In the genomic region with DNA sequence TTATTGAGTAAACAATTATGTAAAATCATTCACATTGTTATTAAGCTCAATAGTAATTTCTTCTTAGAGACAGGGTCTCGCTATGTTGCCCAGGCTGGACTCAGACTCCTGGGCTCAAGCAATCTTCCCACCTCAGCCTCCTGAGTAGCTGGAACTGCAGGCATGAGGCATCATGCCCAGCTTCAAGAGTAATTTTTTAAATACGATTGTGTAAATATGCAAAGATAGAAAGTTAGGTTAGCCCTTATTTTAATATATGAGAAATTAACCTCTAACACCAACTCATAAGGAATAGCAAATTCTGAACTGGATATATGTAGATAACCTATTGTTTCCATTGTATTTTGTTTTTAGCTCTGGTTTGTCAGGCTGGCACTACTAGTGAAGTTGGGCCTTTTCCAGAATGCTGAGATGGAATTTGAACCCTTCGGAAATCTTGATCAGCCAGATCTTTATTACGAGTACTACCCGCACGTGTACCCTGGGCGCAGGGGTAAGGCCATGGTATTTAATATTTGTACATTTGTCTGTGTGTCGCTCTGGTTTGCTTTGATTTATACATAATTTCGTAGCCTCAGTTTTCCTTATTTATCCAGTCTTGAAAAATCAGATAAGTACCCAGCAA, we compare ENCODE assay signal across 1 cellular context.
TF ChIP-seq lines count a peak whose summit lies in the region.

No MANE protein-coding gene starts in this region.

TF ChIP-seq in H1, 55 proteins besides CTCF, POLR2A, EP300 and RAD21:
- no peak for TF ChIP-seq SIN3A (conservative IDR thresholded peaks at IDR 0.05 in 1 of 2, IDR thresholded peaks at IDR 0.05 in 1 of 2; ENCODE audit: low read depth in 1 of 2, low read length in 2 of 2)
- no peak for TF ChIP-seq FOSL1 (IDR thresholded peaks at IDR 0.05; ENCODE audit: insufficient read depth, low read depth, low read length)
- no peak for TF ChIP-seq ASH2L (IDR thresholded peaks at IDR 0.05; ENCODE audit: low read length)
- no peak for TF ChIP-seq CBX8 (IDR thresholded peaks at IDR 0.05; ENCODE audit: borderline replicate concordance, low read depth, low read length)
- TF ChIP-seq TBP (IDR thresholded peaks at IDR 0.05; ENCODE audit: low read depth, low read length), result no peak
- TF ChIP-seq CHD2 (IDR thresholded peaks at IDR 0.05; ENCODE audit: low read length), result no peak
- no peak for TF ChIP-seq CEBPB (IDR thresholded peaks at IDR 0.05; ENCODE audit: low read depth, low read length)
- no peak for TF ChIP-seq POLR2AphosphoS5 (IDR thresholded peaks at IDR 0.05; ENCODE audit: low read depth, low read length)
